Comparison of ENCODE assay signal across 1 cellular context in the genomic region with DNA sequence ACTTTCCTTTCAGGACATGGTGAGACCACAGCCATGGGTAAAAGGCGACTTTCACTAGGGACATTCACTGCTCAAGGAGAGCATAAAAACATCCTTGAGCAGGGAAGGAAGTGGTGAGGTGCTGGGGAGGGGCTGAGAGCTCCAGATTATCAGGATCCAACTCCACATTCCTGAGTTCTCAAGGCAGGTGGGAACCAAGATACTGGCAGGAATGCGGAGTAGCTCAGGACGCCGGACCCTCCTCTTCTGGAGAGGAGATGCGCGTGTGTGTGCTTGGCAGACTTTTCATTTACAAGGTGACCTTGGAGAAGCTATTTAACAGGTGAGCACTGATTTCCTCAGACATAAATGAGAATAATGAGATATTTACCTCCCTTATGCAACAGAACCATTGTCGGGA.
TF ChIP-seq lines count a peak whose summit lies in the region.

No MANE protein-coding gene starts in this region.

TF ChIP-seq in WTC11, 78 proteins besides CTCF, POLR2A, EP300 and RAD21 (continued from another document):
- peak; percentile 93 for TF ChIP-seq PRDM15 (CRISPR knock-in tag; IDR thresholded peaks at IDR 0.05)
- TF ChIP-seq TEAD1 (CRISPR knock-in tag; IDR thresholded peaks at IDR 0.05): peak; percentile 96
- peak; percentile 27; the same call in 1 of the 2 replicates for TF ChIP-seq MAX (CRISPR knock-in tag; IDR thresholded peaks at IDR 0.05)
- TF ChIP-seq ESRRA (CRISPR knock-in tag; IDR thresholded peaks at IDR 0.05; ENCODE audit: borderline replicate concordance): peak; percentile 97
- TF ChIP-seq TEAD4 (CRISPR knock-in tag; IDR thresholded peaks at IDR 0.05): peak; percentile 93
- TF ChIP-seq, protein P1, sequence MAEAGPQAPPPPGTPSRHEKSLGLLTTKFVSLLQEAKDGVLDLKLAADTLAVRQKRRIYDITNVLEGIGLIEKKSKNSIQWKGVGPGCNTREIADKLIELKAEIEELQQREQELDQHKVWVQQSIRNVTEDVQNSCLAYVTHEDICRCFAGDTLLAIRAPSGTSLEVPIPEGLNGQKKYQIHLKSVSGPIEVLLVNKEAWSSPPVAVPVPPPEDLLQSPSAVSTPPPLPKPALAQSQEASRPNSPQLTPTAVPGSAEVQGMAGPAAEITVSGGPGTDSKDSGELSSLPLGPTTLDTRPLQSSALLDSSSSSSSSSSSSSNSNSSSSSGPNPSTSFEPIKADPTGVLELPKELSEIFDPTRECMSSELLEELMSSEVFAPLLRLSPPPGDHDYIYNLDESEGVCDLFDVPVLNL (CRISPR knock-in tag; IDR thresholded peaks at IDR 0.05; ENCODE audit: borderline replicate concordance, low read depth): no peak
- TF ChIP-seq ATF1 (CRISPR knock-in tag; IDR thresholded peaks at IDR 0.05): no peak
